Comparison of ENCODE assay signal across 18 cellular contexts in the genomic region with DNA sequence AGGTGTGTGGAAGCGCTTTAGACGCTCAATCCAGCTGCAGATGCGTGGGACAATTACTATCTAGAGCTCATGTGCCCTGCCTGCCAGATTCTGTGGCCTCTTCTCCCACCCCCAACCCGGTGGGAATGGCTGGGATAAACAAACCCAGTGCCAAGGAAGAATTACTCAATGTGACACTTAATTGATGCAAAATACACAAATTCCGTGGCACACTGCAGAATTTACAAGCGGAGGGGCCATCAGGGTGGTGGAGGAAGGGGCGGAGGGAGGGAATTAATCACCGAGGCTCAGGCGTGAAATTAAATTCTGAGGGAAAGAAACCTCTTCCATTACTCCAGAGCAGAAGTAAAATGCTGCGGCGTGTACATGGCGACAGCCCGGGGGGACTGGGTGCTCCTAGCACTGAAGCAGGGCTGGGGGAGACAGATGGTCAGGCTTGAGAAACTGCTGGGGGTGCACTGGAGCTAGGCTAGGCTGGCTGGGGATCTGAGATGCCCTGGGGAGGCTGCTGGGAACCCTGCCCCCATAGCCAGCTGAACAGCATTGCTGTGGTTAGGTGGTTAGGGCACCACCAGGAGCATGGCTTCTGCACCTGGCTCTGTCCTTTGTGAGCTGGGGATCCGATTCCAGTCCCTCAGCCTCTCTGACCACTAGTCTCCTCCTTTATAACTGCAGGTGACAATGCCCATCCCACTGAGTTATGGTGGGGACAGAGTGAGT.
DNase-seq lines count a peak whose midpoint lies in the region; ATAC-seq, FAIRE-seq and TF ChIP-seq lines count a peak whose summit lies in the region.
"Had no signal": no experiment of that assay in that cellular context is flagged by ENCODE, and none has a peak within 500 bp of the region (broad histone marks: within the 10 kb centered on the region; RNA-seq: fewer than 3 reads in every experiment).

No MANE protein-coding gene starts in this region.

- no peaks in the 10 kb centered on the region for H3K36me3 ChIP-seq in mammary epithelial cell (ENCODE audit: insufficient read depth, low read length)
- H3K36me3 ChIP-seq: gastroesophageal sphincter had no signal

- TF ChIP-seq CTCF in mammary epithelial cell (conservative IDR thresholded peaks at IDR 0.05 in 1 of 2, IDR thresholded peaks at IDR 0.05 in 1 of 2; ENCODE audit: extremely low read depth in 1 of 2, insufficient read depth in 1 of 2, low read depth in 1 of 2, low read length in 2 of 2) (no peak), astrocyte of the spinal cord (IDR thresholded peaks at IDR 0.05; ENCODE audit: low read depth, low read length) (no peak)

- H2AFZ ChIP-seq in mammary epithelial cell (ENCODE audit: low read depth, low read length), result no peak overlapping the region

- intact Hi-C loops in mammary epithelial cell (cut with micrococcal nuclease), result no loop called here

- H3K4me1 ChIP-seq in mammary epithelial cell (ENCODE audit: insufficient read depth, low read length), result no peaks in the 10 kb centered on the region
- H3K4me1 ChIP-seq: gastroesophageal sphincter had no signal

- H3K4me3 ChIP-seq in mammary epithelial cell (replicated peaks in 1 of 3; ENCODE audit: insufficient read depth in 1 of 3, low read depth in 2 of 3, low read length in 3 of 3) (no peak overlapping the region), astrocyte of the spinal cord (ENCODE audit: low read depth, low read length) (no peak overlapping the region)
- H3K4me3 ChIP-seq: gastroesophageal sphincter, GM12878 had no signal

- dilution Hi-C loops in mammary epithelial cell (cut with HindIII; ENCODE audit: low sequenced_read_pairs), result no loop called here

- no peak for ATAC-seq in HG02970 (IDR thresholded peaks at IDR 0.05; ENCODE audit: low FRiP score, unreplicated experiment)
- ATAC-seq: activated naive CD4-positive, alpha-beta T cell treated with anti-CD3 and anti-CD28 coated beads, Interleukin-2, amount 50 U/mL, for 72 hours; gastroesophageal sphincter; GM12878 had no signal

- H3K27me3 ChIP-seq in mammary epithelial cell (ENCODE audit: insufficient read depth, low read length), result no peaks in the 10 kb centered on the region

- 67% methylated on average over 8 of the region's 14 CpGs for WGBS in mammary epithelial cell (ENCODE audit: low coverage, missing lambda C conversion rate)

- BruUV-seq in mammary epithelial cell (replicated peaks; lab: Mats Ljungman, UMichigan), result no TSS peak

- H4K20me1 ChIP-seq in mammary epithelial cell (ENCODE audit: insufficient read depth, low read length), result no peaks in the 10 kb centered on the region

- CTCF ChIA-PET in mammary epithelial cell (lab: Charles Lee; ENCODE audit: low non-redundant PET), result no interaction called here

- H3K9me3 ChIP-seq in mammary epithelial cell (replicated peaks; ENCODE audit: insufficient read depth, low read length), result no peaks in the 10 kb centered on the region
- H3K9me3 ChIP-seq: gastroesophageal sphincter had no signal

- no peak for FAIRE-seq in urothelium cell line (lab: Jason Lieb, UNC)
- FAIRE-seq: endometrium, GM12878 had no signal

- H3K4me2 ChIP-seq in mammary epithelial cell (ENCODE audit: insufficient read depth, low read depth, low read length), result no peak overlapping the region

- in situ Hi-C loops in T47D (cut with HindIII; ENCODE audit: low pct_unique_long_range_greater_than_20kb, low sequenced_read_pairs) (no loop called here), mammary epithelial cell (cut with MboI; ENCODE audit: low sequenced_read_pairs in 2 of 2) (no loop called here), astrocyte of the spinal cord (cut with HindIII; ENCODE audit: low sequenced_read_pairs) (no loop called here), G401 (cut with HindIII; ENCODE audit: low sequenced_read_pairs) (no loop called here)

- DNase-seq in T47D (ENCODE audit: low read depth in 1 of 2, low spot score in 1 of 2) (peak; percentile 55 to 91), mammary epithelial cell (no peak), NCI-H2196 (lab: John Stamatoyannopoulos, UW; ENCODE audit: unreplicated experiment) (peak; percentile 87), astrocyte of the spinal cord (ENCODE audit: low read depth, low spot score) (peak; percentile 7), urothelium cell line (ENCODE audit: low spot score) (peak; percentile 57), NCI-H774 (lab: John Stamatoyannopoulos, UW) (no peak), G401 (ENCODE audit: low spot score) (no peak)
- DNase-seq: activated CD8-positive, alpha-beta memory T cell treated with anti-CD3 and anti-CD28 coated beads, Interleukin-2, amount 50 U/mL, for 48 hours; central memory CD4-positive, alpha-beta T cell; immature natural killer cell; midbrain; SHP77; stimulated activated CD8-positive, alpha-beta memory T cell treated with anti-CD3 and anti-CD28 coated beads, Interleukin-4, amount 100 ng/mL, for 48 hours had no signal

- H3K9ac ChIP-seq in mammary epithelial cell (ENCODE audit: insufficient read depth, low read length), result no peak overlapping the region

- H3K27ac ChIP-seq in mammary epithelial cell (ENCODE audit: insufficient read depth, low read depth, low read length), result no peak overlapping the region
- H3K27ac ChIP-seq: gastroesophageal sphincter had no signal

- H3K79me2 ChIP-seq in mammary epithelial cell (ENCODE audit: insufficient read depth, low read length), result no peaks in the 10 kb centered on the region

Comparison
In these comparisons a context has a peak if more than half of its experiments do, and no peak if none do; other contexts are left out.
1. DNase-seq: peak in T47D (2 of 2), NCI-H2196 (single experiment), astrocyte of the spinal cord (single experiment) and urothelium cell line (single experiment); none in mammary epithelial cell (single experiment), NCI-H774 (single experiment) and G401 (single experiment).